ENCODE assay signal across 25 cellular contexts in genomic region chr3:151946606-151947005, GRCh38.
"Had no signal": no experiment of that assay in that cellular context is flagged by ENCODE, and none has a peak within 500 bp of the region (broad histone marks: within the 10 kb centered on the region; RNA-seq: fewer than 3 reads in every experiment).

No MANE protein-coding gene starts in this region.

- H3K27me3 Mint-ChIP-seq: dendritic cell treated with granulocyte-macrophage colony-stimulating factor and Interleukin-4, amounts not matched to agents 40 ng/mL and 50 ng/mL, for 4 days had no signal

- DNase-seq: activated CD4-positive, alpha-beta T cell treated with anti-CD3 and anti-CD28 coated beads for 4 hours; activated CD4-positive, alpha-beta T cell treated with anti-CD3 and anti-CD28 coated beads, Interleukin-2, amount 50 U/mL, for 48 hours; activated CD4-positive, CD25-positive, alpha-beta regulatory T cell; activated CD8-positive, alpha-beta memory T cell treated with anti-CD3 and anti-CD28 coated beads, Interleukin-2, amount 50 U/mL, for 48 hours; activated effector memory CD4-positive, alpha-beta T cell treated with anti-CD3 and anti-CD28 coated beads, Interleukin-2, amount 50 U/mL, for 16 hours; activated naive CD4-positive, alpha-beta T cell treated with anti-CD3 and anti-CD28 coated beads, Interleukin-2, amount 50 U/mL, for 16 hours; activated T-cell treated with anti-CD3 and anti-CD28 coated beads, Interleukin-2, amount 50 U/mL, for 48 hours; aorta; brain microvascular endothelial cell; caudate nucleus; effector CD4-positive, alpha-beta T cell; gastrocnemius medialis; hippocampal formation; left cardiac atrium; midbrain; natural killer cell; ovary; spleen; stimulated activated CD4-positive, alpha-beta T cell treated with anti-CD3 and anti-CD28 coated beads, Interleukin-4, amount 100 ng/mL, for 24 hours; substantia nigra; T-helper 17 cell; thyroid gland had no signal

- H3K4me1 Mint-ChIP-seq: natural killer cell, T-helper 17 cell had no signal

- H3K36me3 ChIP-seq: brain microvascular endothelial cell, gastrocnemius medialis, ovary, prostate gland, spleen, thyroid gland had no signal

- H3K27ac Mint-ChIP-seq: dendritic cell treated with granulocyte-macrophage colony-stimulating factor and Interleukin-4, amounts not matched to agents 40 ng/mL and 50 ng/mL, for 4 days; natural killer cell; stimulated activated naive CD8-positive, alpha-beta T cell treated with anti-CD3 and anti-CD28 coated beads, Interleukin-15, Interleukin-2, amounts not matched to agents 100 ng/mL and 50 ng/mL, for 24 hours; T-helper 17 cell had no signal

- H3K9me3 Mint-ChIP-seq: natural killer cell; stimulated activated naive CD8-positive, alpha-beta T cell treated with anti-CD3 and anti-CD28 coated beads, Interleukin-15, Interleukin-2, amounts not matched to agents 100 ng/mL and 50 ng/mL, for 24 hours had no signal

- H3K36me3 Mint-ChIP-seq: natural killer cell had no signal

- H3K4me3 ChIP-seq: gastrocnemius medialis, ovary, prostate gland, spleen, thyroid gland had no signal

- H3K4me3 Mint-ChIP-seq: dendritic cell treated with granulocyte-macrophage colony-stimulating factor and Interleukin-4, amounts not matched to agents 40 ng/mL and 50 ng/mL, for 4 days; natural killer cell; stimulated activated naive CD8-positive, alpha-beta T cell treated with anti-CD3 and anti-CD28 coated beads, Interleukin-15, Interleukin-2, amounts not matched to agents 100 ng/mL and 50 ng/mL, for 24 hours; T-helper 17 cell had no signal

- H3K4me1 ChIP-seq: gastrocnemius medialis, prostate gland, spleen, thyroid gland had no signal

- ATAC-seq: gastrocnemius medialis, left cardiac atrium, natural killer cell, T-helper 17 cell had no signal

- H3K9me3 ChIP-seq: gastrocnemius medialis, ovary, prostate gland, spleen, thyroid gland had no signal

- H3K27me3 ChIP-seq: brain microvascular endothelial cell, gastrocnemius medialis, ovary, spleen, thyroid gland had no signal
